In genomic region chr18:8898990-8899389, GRCh38 we compare ENCODE assay signal across 1 cellular context.
TF ChIP-seq lines count a peak whose summit lies in the region.

No MANE protein-coding gene starts in this region.

TF ChIP-seq in IMR-90, 13 proteins besides CTCF, POLR2A, EP300 and RAD21:
- TF ChIP-seq BHLHE40 (IDR thresholded peaks at IDR 0.05; ENCODE audit: low read depth, low read length) = no peak
- TF ChIP-seq MAFK (IDR thresholded peaks at IDR 0.05; ENCODE audit: low read depth, low read length) = no peak
- no peak for TF ChIP-seq FOS (IDR thresholded peaks at IDR 0.05; ENCODE audit: low read depth, low read length)
- no peak for TF ChIP-seq RFX5 (IDR thresholded peaks at IDR 0.05; ENCODE audit: low read depth, low read length)
- TF ChIP-seq SMC3 (IDR thresholded peaks at IDR 0.05; ENCODE audit: low read depth, low read length) = no peak
- TF ChIP-seq CEBPB (IDR thresholded peaks at IDR 0.05; ENCODE audit: low read depth, low read length) = no peak
- TF ChIP-seq, protein P1, sequence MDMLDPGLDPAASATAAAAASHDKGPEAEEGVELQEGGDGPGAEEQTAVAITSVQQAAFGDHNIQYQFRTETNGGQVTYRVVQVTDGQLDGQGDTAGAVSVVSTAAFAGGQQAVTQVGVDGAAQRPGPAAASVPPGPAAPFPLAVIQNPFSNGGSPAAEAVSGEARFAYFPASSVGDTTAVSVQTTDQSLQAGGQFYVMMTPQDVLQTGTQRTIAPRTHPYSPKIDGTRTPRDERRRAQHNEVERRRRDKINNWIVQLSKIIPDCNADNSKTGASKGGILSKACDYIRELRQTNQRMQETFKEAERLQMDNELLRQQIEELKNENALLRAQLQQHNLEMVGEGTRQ (IDR thresholded peaks at IDR 0.05; ENCODE audit: low read depth, low read length) = no peak
- no peak for TF ChIP-seq NFE2L2 (IDR thresholded peaks at IDR 0.05; ENCODE audit: low read depth, low read length)
- TF ChIP-seq ELK1 (IDR thresholded peaks at IDR 0.05; ENCODE audit: borderline replicate concordance, low read depth, low read length) = no peak
- no peak for TF ChIP-seq RCOR1 (IDR thresholded peaks at IDR 0.05; ENCODE audit: insufficient replicate concordance, low read length)
- TF ChIP-seq MAZ (IDR thresholded peaks at IDR 0.05; ENCODE audit: borderline replicate concordance, low read depth, low read length) = no peak
- no peak for TF ChIP-seq MXI1 (IDR thresholded peaks at IDR 0.05; ENCODE audit: borderline replicate concordance, low read depth, low read length)
